Comparison of ENCODE assay signal across 7 cellular contexts in genomic region chr10:54577682-54578081, GRCh38.
"Had no signal": no experiment of that assay in that cellular context is flagged by ENCODE, and none has a peak within 500 bp of the region (broad histone marks: within the 10 kb centered on the region; RNA-seq: fewer than 3 reads in every experiment).

No MANE protein-coding gene starts in this region.

- FAIRE-seq: GM12878, GM12891, GM12892, GM18507, GM19239 had no signal

- DNase-seq: GDM1, GF-D8 had no signal

- H3K4me3 ChIP-seq: GM12878 had no signal

- ATAC-seq: GM12878 had no signal
